Comparison of ENCODE assay signal across 8 cellular contexts in the genomic region with DNA sequence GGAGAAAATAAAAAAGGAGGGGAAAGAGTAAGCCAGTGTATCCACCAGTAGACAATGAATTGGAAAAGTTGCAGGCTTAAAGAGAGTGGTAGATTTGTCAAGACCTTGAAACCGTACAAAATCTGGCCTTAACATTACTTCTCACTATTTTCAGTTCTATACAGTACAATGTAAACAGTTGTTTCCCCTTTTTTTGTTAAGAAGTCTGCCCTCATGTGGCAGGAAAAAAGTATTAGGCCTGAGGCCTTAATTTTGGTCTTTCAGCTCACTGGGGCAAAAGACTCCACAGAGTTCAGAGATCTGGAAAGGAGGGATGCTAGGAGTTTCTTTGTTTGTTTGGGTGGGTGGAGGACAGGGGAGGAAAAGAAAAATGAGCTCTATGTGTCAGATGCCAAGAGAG.
A peak's percentile ranks its signal among the peaks of the same experiment; 100 is the strongest.
DNase-seq lines count a peak whose midpoint lies in the region; ATAC-seq, FAIRE-seq and TF ChIP-seq lines count a peak whose summit lies in the region.

No MANE protein-coding gene starts in this region.

- H3K4me3 ChIP-seq in bronchial epithelial cell (ENCODE audit: low read depth, low read length), result no peak overlapping the region
- no peak overlapping the region for H3K4me3 ChIP-seq in tibial nerve

- DNase-seq in KBM-7 (peak; percentile 69), bronchial epithelial cell (ENCODE audit: low read depth) (peak; percentile 4), tibial nerve (ENCODE audit: low spot score in 2 of 2) (no peak), GOT3 (lab: John Stamatoyannopoulos, UW) (no peak), posterior cingulate gyrus (no peak)

- FAIRE-seq in G401.6 (lab: Jason Lieb, UNC), result peak; percentile 98
- no peak for FAIRE-seq in bronchial epithelial cell (lab: Jason Lieb, UNC)

- no peaks in the 10 kb centered on the region for H3K27me3 ChIP-seq in bronchial epithelial cell (ENCODE audit: control insufficient read depth, insufficient read depth, low read length)
- peaks cover 0 to 4% of the 10 kb centered on the region in 2 donors for H3K27me3 ChIP-seq in tibial nerve

- ATAC-seq in GM19395 (IDR thresholded peaks at IDR 0.05; ENCODE audit: unreplicated experiment), result peak; percentile 82
- ATAC-seq in HG03196 (IDR thresholded peaks at IDR 0.05; ENCODE audit: unreplicated experiment), result no peak

- TF ChIP-seq POLR2A in tibial nerve (IDR thresholded peaks at IDR 0.05), result no peak

- intact Hi-C loops in posterior cingulate gyrus (cut with DNase I), result no loop called here

- no peaks in the 10 kb centered on the region for H3K9me3 ChIP-seq in tibial nerve

- 11 to 16% methylated on average over 1 of the region's 1 CpG for WGBS in tibial nerve, 2 donors

- H3K27ac ChIP-seq in tibial nerve, result no peak overlapping the region

- peaks cover 0 to 5% (median 0%) of the 10 kb centered on the region in 4 donors for H3K4me1 ChIP-seq in tibial nerve

- in situ Hi-C loops in KBM-7 (cut with MboI; ENCODE audit: low pct_unique_long_range_greater_than_20kb, low sequenced_read_pairs), result no loop called here

- no peak for TF ChIP-seq EP300 in tibial nerve (IDR thresholded peaks at IDR 0.05)

- peak; percentile 29 for TF ChIP-seq CTCF in bronchial epithelial cell (IDR thresholded peaks at IDR 0.05; ENCODE audit: insufficient read depth, low read length, severe bottlenecking)
- TF ChIP-seq CTCF in tibial nerve (IDR thresholded peaks at IDR 0.05), result peak in 3 of 5 experiments; percentile 16 to 32 (median 24)

- H3K36me3 ChIP-seq in bronchial epithelial cell (ENCODE audit: control insufficient read depth, insufficient read depth, low read length), result no peaks in the 10 kb centered on the region
- H3K36me3 ChIP-seq in tibial nerve, result no peaks in the 10 kb centered on the region

Comparison
In these comparisons a context has a peak if more than half of its experiments do, and no peak if none do; other contexts are left out.
1. DNase-seq: peak in KBM-7 (single experiment) and bronchial epithelial cell (single experiment); none in tibial nerve (0 of 2), GOT3 (single experiment) and posterior cingulate gyrus (0 of 10).